Comparison of ENCODE assay signal across 8 cellular contexts in genomic region chr11:91248199-91248807, GRCh38.
DNase-seq lines count a peak whose midpoint lies in the region; ATAC-seq and TF ChIP-seq lines count a peak whose summit lies in the region.

No MANE protein-coding gene starts in this region.

- CTCF ChIA-PET in RWPE1 (lab: Yijun Ruan, JAX) = interaction anchor here (0.6 to 1.0 kb wide), 7 partner anchors 16 to 608 kb away, joined by 3 to 8 read pairs (median 3); no protein-coding TSS in a partner anchor

- H3K27me3 Mint-ChIP-seq in T-helper 17 cell = no peaks in the 10 kb centered on the region

- H3K4me3 Mint-ChIP-seq in T-helper 17 cell = no peak overlapping the region

- ATAC-seq in Right ventricle myocardium inferior (no peak), T-helper 17 cell (no peak)

- H3K36me3 ChIP-seq in cardiac muscle cell = no peaks in the 10 kb centered on the region

- H3K27me3 ChIP-seq in cardiac muscle cell = no peaks in the 10 kb centered on the region

- H3K4me1 ChIP-seq in cardiac muscle cell (ENCODE audit: low read depth) = no peaks in the 10 kb centered on the region

- H3K4me3 ChIP-seq in cardiac muscle cell (no peak overlapping the region), foreskin fibroblast (ENCODE audit: low read depth in 1 of 2, low read length in 2 of 2) (no peak overlapping the region)

- intact Hi-C loops in Right ventricle myocardium inferior (cut with DNase I) = loop anchor here (2.0 kb wide), 1 partner anchor 206 kb away; no protein-coding TSS in a partner anchor

- peak; percentile 57 to 76 for DNase-seq in cardiac muscle cell (ENCODE audit: low read depth in 1 of 2, low spot score in 1 of 2)
- DNase-seq in Right ventricle myocardium inferior (ENCODE audit: missing footprints) = no peak
- DNase-seq in HS-27A (ENCODE audit: low read depth) = peak; percentile 30
- peak; percentile 12 for DNase-seq in RWPE1 (ENCODE audit: low spot score)
- DNase-seq in foreskin fibroblast = peak; percentile 3 to 49
- peak; percentile 80 for DNase-seq in superior temporal gyrus (ENCODE audit: extremely low spot score)
- no peak for DNase-seq in NCI-H2107 treated with DMSO at 0.1 percent for 48 hours (lab: John Stamatoyannopoulos, UW; ENCODE audit: unreplicated experiment)
- DNase-seq in T-helper 17 cell = no peak

- H3K36me3 Mint-ChIP-seq in T-helper 17 cell (ENCODE audit: low read depth) = no peaks in the 10 kb centered on the region

- POLR2A ChIA-PET in RWPE1 (lab: Yijun Ruan, JAX; ENCODE audit: low non-redundant PET) = no interaction called here

- H3K4me1 Mint-ChIP-seq in T-helper 17 cell = no peaks in the 10 kb centered on the region

- H3K9me3 ChIP-seq in cardiac muscle cell (ENCODE audit: low read depth) (no peaks in the 10 kb centered on the region), T-helper 17 cell (ENCODE audit: control insufficient read depth, low read length, poor library complexity, severe bottlenecking) (no peaks in the 10 kb centered on the region)

- H3K27ac ChIP-seq in cardiac muscle cell (no peak overlapping the region), RWPE1 (no peak overlapping the region)

- H3K27ac Mint-ChIP-seq in T-helper 17 cell = no peak overlapping the region

- peak; percentile 58 for TF ChIP-seq CTCF in cardiac muscle cell (IDR thresholded peaks at IDR 0.05; ENCODE audit: low read depth, low read length)
- TF ChIP-seq CTCF in RWPE1 (conservative IDR thresholded peaks at IDR 0.05; ENCODE audit: low read depth) = peak; percentile 73
- TF ChIP-seq CTCF in foreskin fibroblast (IDR thresholded peaks at IDR 0.05; ENCODE audit: low read depth, low read length) = peak; percentile 56

Comparison
In these comparisons a context has a peak if more than half of its experiments do, and no peak if none do; other contexts are left out.
1. DNase-seq: peak in cardiac muscle cell (2 of 2), HS-27A (single experiment), RWPE1 (single experiment), foreskin fibroblast (2 of 2) and superior temporal gyrus (single experiment); none in Right ventricle myocardium inferior (single experiment), NCI-H2107 treated with DMSO at 0.1 percent for 48 hours (single experiment) and T-helper 17 cell (0 of 3).
2. Peak in every context shown above with its lines, with median percentiles within 50 percentile points of each other: CTCF ChIP-seq.